Comparison of ENCODE assay signal across 1 cellular context in the genomic region with DNA sequence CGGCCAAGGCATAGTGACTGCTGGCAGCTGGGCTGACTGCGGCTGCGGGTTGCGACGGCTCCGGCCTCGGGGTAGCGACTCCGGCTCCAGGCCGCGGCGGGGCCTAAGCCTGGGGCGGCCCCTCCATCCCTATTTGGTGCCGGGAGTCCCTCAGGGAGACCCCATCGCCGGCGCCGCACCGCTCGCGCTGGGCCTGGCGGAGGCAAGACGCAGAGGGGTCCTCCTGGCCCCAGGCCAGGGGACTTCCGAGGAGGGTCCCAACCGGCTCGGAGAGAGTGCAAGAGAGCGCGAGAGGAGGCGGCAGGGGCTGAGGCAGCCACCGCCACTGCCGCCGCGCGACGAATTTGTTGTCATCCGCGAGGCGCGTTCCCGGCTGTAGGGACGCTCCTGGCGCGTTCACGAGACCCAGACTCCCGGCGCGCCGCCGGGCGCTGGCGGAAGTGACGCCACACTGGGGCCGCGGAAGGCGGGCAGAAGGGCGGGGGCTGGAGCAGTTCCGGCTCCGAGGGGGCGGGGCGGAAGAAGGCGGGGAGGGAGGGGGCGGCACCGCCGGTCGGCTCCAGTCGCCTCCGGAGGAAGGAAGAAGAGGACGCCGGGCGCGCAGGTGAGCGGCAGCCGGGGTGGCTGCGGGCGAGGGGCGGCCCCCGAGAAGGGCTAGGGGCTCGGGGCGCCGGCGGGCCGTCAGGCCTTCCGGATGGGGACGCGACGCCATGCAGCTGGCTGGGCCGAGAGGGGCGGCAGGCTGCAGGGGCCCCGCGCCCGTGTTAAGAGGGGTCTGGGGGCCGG.
A peak's percentile ranks its signal among the peaks of the same experiment; 100 is the strongest.
TF ChIP-seq lines count a peak whose summit lies in the region.

A gene with protein sequence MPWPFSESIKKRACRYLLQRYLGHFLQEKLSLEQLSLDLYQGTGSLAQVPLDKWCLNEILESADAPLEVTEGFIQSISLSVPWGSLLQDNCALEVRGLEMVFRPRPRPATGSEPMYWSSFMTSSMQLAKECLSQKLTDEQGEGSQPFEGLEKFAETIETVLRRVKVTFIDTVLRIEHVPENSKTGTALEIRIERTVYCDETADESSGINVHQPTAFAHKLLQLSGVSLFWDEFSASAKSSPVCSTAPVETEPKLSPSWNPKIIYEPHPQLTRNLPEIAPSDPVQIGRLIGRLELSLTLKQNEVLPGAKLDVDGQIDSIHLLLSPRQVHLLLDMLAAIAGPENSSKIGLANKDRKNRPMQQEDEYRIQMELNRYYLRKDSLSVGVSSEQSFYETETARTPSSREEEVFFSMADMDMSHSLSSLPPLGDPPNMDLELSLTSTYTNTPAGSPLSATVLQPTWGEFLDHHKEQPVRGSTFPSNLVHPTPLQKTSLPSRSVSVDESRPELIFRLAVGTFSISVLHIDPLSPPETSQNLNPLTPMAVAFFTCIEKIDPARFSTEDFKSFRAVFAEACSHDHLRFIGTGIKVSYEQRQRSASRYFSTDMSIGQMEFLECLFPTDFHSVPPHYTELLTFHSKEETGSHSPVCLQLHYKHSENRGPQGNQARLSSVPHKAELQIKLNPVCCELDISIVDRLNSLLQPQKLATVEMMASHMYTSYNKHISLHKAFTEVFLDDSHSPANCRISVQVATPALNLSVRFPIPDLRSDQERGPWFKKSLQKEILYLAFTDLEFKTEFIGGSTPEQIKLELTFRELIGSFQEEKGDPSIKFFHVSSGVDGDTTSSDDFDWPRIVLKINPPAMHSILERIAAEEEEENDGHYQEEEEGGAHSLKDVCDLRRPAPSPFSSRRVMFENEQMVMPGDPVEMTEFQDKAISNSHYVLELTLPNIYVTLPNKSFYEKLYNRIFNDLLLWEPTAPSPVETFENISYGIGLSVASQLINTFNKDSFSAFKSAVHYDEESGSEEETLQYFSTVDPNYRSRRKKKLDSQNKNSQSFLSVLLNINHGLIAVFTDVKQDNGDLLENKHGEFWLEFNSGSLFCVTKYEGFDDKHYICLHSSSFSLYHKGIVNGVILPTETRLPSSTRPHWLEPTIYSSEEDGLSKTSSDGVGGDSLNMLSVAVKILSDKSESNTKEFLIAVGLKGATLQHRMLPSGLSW (N-terminal part only) (minus strand): TSS at position 377 of the 786 bp plus-strand sequence. CDS start 365 bp downstream, at position 12.
TSS of gene GSKIP (plus strand) at position 562 of the 786 bp plus-strand sequence. CDS start 18,722 bp downstream, outside the sequence.

TF ChIP-seq in K562, 482 proteins besides CTCF, POLR2A, EP300 and RAD21 (continued from another document and continues in another):
- TF ChIP-seq, protein P1, sequence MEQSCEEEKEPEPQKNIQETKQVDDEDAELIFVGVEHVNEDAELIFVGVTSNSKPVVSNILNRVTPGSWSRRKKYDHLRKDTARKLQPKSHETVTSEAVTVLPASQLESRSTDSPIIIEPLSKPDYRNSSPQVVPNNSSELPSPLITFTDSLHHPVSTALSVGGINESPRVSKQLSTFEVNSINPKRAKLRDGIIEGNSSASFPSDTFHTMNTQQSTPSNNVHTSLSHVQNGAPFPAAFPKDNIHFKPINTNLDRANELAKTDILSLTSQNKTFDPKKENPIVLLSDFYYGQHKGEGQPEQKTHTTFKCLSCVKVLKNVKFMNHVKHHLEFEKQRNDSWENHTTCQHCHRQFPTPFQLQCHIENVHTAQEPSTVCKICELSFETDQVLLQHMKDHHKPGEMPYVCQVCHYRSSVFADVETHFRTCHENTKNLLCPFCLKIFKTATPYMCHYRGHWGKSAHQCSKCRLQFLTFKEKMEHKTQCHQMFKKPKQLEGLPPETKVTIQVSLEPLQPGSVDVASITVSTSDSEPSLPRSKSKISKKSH (CRISPR knock-in tag; IDR thresholded peaks at IDR 0.05) = no peak
- TF ChIP-seq, protein P2, sequence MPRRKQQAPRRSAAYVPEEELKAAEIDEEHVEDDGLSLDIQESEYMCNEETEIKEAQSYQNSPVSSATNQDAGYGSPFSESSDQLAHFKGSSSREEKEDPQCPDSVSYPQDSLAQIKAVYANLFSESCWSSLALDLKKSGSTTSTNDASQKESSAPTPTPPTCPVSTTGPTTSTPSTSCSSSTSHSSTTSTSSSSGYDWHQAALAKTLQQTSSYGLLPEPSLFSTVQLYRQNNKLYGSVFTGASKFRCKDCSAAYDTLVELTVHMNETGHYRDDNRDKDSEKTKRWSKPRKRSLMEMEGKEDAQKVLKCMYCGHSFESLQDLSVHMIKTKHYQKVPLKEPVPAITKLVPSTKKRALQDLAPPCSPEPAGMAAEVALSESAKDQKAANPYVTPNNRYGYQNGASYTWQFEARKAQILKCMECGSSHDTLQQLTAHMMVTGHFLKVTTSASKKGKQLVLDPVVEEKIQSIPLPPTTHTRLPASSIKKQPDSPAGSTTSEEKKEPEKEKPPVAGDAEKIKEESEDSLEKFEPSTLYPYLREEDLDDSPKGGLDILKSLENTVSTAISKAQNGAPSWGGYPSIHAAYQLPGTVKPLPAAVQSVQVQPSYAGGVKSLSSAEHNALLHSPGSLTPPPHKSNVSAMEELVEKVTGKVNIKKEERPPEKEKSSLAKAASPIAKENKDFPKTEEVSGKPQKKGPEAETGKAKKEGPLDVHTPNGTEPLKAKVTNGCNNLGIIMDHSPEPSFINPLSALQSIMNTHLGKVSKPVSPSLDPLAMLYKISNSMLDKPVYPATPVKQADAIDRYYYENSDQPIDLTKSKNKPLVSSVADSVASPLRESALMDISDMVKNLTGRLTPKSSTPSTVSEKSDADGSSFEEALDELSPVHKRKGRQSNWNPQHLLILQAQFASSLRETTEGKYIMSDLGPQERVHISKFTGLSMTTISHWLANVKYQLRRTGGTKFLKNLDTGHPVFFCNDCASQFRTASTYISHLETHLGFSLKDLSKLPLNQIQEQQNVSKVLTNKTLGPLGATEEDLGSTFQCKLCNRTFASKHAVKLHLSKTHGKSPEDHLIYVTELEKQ (CRISPR knock-in tag; IDR thresholded peaks at IDR 0.05) = no peak
- TF ChIP-seq SMAD4 (CRISPR knock-in tag; conservative IDR thresholded peaks at IDR 0.05) = no peak
- TF ChIP-seq GTF2B (IDR thresholded peaks at IDR 0.05; ENCODE audit: extremely low read depth, insufficient read length) = no peak
- peak in 1 of 2 experiments; percentile 64; a peak in 1 of 4 replicates for TF ChIP-seq UBTF (IDR thresholded peaks at IDR 0.05; ENCODE audit: borderline replicate concordance in 1 of 2, low read depth in 2 of 2, low read length in 2 of 2)
- TF ChIP-seq NCOA2 (IDR thresholded peaks at IDR 0.05; ENCODE audit: partially characterized antibody in 2 of 2) = no peak
- TF ChIP-seq ZNF277 (CRISPR knock-in tag; IDR thresholded peaks at IDR 0.05; ENCODE audit: borderline replicate concordance) = no peak
- TF ChIP-seq ZNF280A (IDR thresholded peaks at IDR 0.05; ENCODE audit: low read depth, partially characterized antibody) = no peak
- no peak for TF ChIP-seq ARID1B (IDR thresholded peaks at IDR 0.05)
- no peak for TF ChIP-seq SP2 (IDR thresholded peaks at IDR 0.05; ENCODE audit: extremely low read depth, low read depth, low read length, poor library complexity, severe bottlenecking)
- TF ChIP-seq HDAC6 (IDR thresholded peaks at IDR 0.05; ENCODE audit: low read depth, low read length) = no peak
- no peak for TF ChIP-seq ZFP36 (IDR thresholded peaks at IDR 0.05; ENCODE audit: low read depth, low read length, partially characterized antibody)
- TF ChIP-seq ZNF584 (CRISPR knock-in tag; IDR thresholded peaks at IDR 0.05; ENCODE audit: low read depth) = no peak
- no peak for TF ChIP-seq SMARCA5 (IDR thresholded peaks at IDR 0.05)
- 0 out of 2 replicates have a peak, but pooled peaks have one; percentile 32 for TF ChIP-seq MTA1 (IDR thresholded peaks at IDR 0.05; ENCODE audit: borderline replicate concordance)
- no peak for TF ChIP-seq ZNF699 (CRISPR knock-in tag; IDR thresholded peaks at IDR 0.05; ENCODE audit: insufficient replicate concordance)
- TF ChIP-seq STAT6 (CRISPR knock-in tag; IDR thresholded peaks at IDR 0.05) = no peak
- no peak for TF ChIP-seq NR4A1 (CRISPR knock-in tag; IDR thresholded peaks at IDR 0.05)
- TF ChIP-seq NR4A1 (tag; IDR thresholded peaks at IDR 0.05) = no peak
- no peak for TF ChIP-seq MYBL2 (IDR thresholded peaks at IDR 0.05; ENCODE audit: low read depth)
- TF ChIP-seq MYBL2 (CRISPR knock-in tag; IDR thresholded peaks at IDR 0.05; ENCODE audit: borderline replicate concordance) = no peak
- no peak for TF ChIP-seq ATF4 (CRISPR knock-in tag; IDR thresholded peaks at IDR 0.05)
- TF ChIP-seq ZC3H4 (CRISPR knock-in tag; IDR thresholded peaks at IDR 0.05; ENCODE audit: borderline replicate concordance) = no peak
- TF ChIP-seq, protein P3, sequence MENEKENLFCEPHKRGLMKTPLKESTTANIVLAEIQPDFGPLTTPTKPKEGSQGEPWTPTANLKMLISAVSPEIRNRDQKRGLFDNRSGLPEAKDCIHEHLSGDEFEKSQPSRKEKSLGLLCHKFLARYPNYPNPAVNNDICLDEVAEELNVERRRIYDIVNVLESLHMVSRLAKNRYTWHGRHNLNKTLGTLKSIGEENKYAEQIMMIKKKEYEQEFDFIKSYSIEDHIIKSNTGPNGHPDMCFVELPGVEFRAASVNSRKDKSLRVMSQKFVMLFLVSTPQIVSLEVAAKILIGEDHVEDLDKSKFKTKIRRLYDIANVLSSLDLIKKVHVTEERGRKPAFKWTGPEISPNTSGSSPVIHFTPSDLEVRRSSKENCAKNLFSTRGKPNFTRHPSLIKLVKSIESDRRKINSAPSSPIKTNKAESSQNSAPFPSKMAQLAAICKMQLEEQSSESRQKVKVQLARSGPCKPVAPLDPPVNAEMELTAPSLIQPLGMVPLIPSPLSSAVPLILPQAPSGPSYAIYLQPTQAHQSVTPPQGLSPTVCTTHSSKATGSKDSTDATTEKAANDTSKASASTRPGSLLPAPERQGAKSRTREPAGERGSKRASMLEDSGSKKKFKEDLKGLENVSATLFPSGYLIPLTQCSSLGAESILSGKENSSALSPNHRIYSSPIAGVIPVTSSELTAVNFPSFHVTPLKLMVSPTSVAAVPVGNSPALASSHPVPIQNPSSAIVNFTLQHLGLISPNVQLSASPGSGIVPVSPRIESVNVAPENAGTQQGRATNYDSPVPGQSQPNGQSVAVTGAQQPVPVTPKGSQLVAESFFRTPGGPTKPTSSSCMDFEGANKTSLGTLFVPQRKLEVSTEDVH (IDR thresholded peaks at IDR 0.05; ENCODE audit: low read depth, partially characterized antibody) = no peak
- TF ChIP-seq DDX20 (tag; IDR thresholded peaks at IDR 0.05; ENCODE audit: low read depth) = no peak
- TF ChIP-seq MAZ (CRISPR knock-in tag; conservative IDR thresholded peaks at IDR 0.05 in 1 of 2, IDR thresholded peaks at IDR 0.05 in 1 of 2) = peak; percentile 65 to 95
